ENCODE assay signal across 8 cellular contexts in genomic region chr7:137898839-137899681, GRCh38. TPM values are rescaled to one million over a fixed set of nuclear protein-coding genes. Genes with fewer than 3 reads are reported as not detected.
DNase-seq lines count a peak whose midpoint lies in the region; ATAC-seq and TF ChIP-seq lines count a peak whose summit lies in the region.

No MANE protein-coding gene starts in this region.

- no peaks in the 10 kb centered on the region for H3K27me3 ChIP-seq in PC-3 (ENCODE audit: low read length)

- no peak overlapping the region for H3K9ac ChIP-seq in PC-3 (ENCODE audit: low read length)

- no peak overlapping the region for H3K4me3 ChIP-seq in PC-3 (ENCODE audit: low read length)
- no peak overlapping the region for H3K4me3 ChIP-seq in fibroblast of mammary gland (ENCODE audit: control insufficient read depth, low read depth, low read length)

- no peak overlapping the region; the same call in 1 of the 2 replicates for H2AFZ ChIP-seq in PC-3 (ENCODE audit: low read length)

- no peaks in the 10 kb centered on the region for H3K27me3 Mint-ChIP-seq in activated T-cell treated with anti-CD3 and anti-CD28 coated beads, Interleukin-2, amount 50 U/mL, for 4 hours (ENCODE audit: low read depth)
- no peaks in the 10 kb centered on the region for H3K27me3 Mint-ChIP-seq in nephron progenitor cell (ENCODE audit: low read depth, poor library complexity)

- H3K79me2 ChIP-seq in PC-3 (ENCODE audit: low read length): no peaks in the 10 kb centered on the region

- DNase-seq in DMS114 treated with DMSO at 0.1 percent for 48 hours (lab: John Stamatoyannopoulos, UW; ENCODE audit: unreplicated experiment) (peak; percentile 17), HuH-7 (ENCODE audit: low spot score) (peak; percentile 85), PC-3 (peak; percentile 75), fibroblast of mammary gland (ENCODE audit: low read depth) (peak; percentile 71), nephron progenitor cell (peak; percentile 86)
- DNase-seq in activated T-cell treated with anti-CD3 and anti-CD28 coated beads, Interleukin-2, amount 50 U/mL, for 4 hours: peak; percentile 70
- DNase-seq in stimulated activated naive CD4-positive, alpha-beta T cell (lab: John Stamatoyannopoulos, UW): peak; percentile 38 to 76 (median 60)

- peaks cover 6% of the 10 kb centered on the region; the same call in 1 of the 2 replicates for H3K36me3 ChIP-seq in PC-3 (ENCODE audit: low read depth, low read length)

- H3K4me1 Mint-ChIP-seq in activated T-cell treated with anti-CD3 and anti-CD28 coated beads, Interleukin-2, amount 50 U/mL, for 4 hours (ENCODE audit: low read depth): peaks cover 27% of the 10 kb centered on the region
- H3K4me1 Mint-ChIP-seq in nephron progenitor cell: peaks cover 6% of the 10 kb centered on the region

- no peaks in the 10 kb centered on the region for H3K9me3 Mint-ChIP-seq in activated T-cell treated with anti-CD3 and anti-CD28 coated beads, Interleukin-2, amount 50 U/mL, for 4 hours
- H3K9me3 Mint-ChIP-seq in nephron progenitor cell: no peaks in the 10 kb centered on the region

- CTCF ChIA-PET in PC-3 (lab: Charles Lee): no interaction called here

- TF ChIP-seq CTCF in PC-3 (conservative IDR thresholded peaks at IDR 0.05; ENCODE audit: low read depth, low read length) (peak; percentile 85), fibroblast of mammary gland (conservative IDR thresholded peaks at IDR 0.05; ENCODE audit: control insufficient read depth, insufficient read depth, low read depth, low read length) (peak; percentile 98), nephron progenitor cell (IDR thresholded peaks at IDR 0.05) (peak; percentile 81)

- no peaks in the 10 kb centered on the region for H3K9me3 ChIP-seq in PC-3 (ENCODE audit: low read length)

- no peaks in the 10 kb centered on the region; the same call in 1 of the 2 replicates for H3K4me1 ChIP-seq in PC-3 (ENCODE audit: insufficient read depth, low read length)

- no peak overlapping the region for H3K4me2 ChIP-seq in PC-3 (ENCODE audit: low read length)

- H3K27ac ChIP-seq in PC-3 (ENCODE audit: low read length): no peak overlapping the region

- no peaks in the 10 kb centered on the region for H3F3A ChIP-seq in PC-3 (ENCODE audit: low read length, unreplicated experiment)

- H3K36me3 Mint-ChIP-seq in activated T-cell treated with anti-CD3 and anti-CD28 coated beads, Interleukin-2, amount 50 U/mL, for 4 hours (ENCODE audit: insufficient read depth): peaks cover 32% of the 10 kb centered on the region
- peaks cover 57% of the 10 kb centered on the region for H3K36me3 Mint-ChIP-seq in nephron progenitor cell (ENCODE audit: low read depth)

- POLR2A ChIA-PET in PC-3 (lab: Charles Lee; ENCODE audit: unreplicated experiment): no interaction called here

- peak overlapping the region; percentile 77 for H3K27ac Mint-ChIP-seq in nephron progenitor cell

- H3K4me3 Mint-ChIP-seq in activated T-cell treated with anti-CD3 and anti-CD28 coated beads, Interleukin-2, amount 50 U/mL, for 4 hours: peak overlapping the region; percentile 48
- peak overlapping the region; percentile 66 for H3K4me3 Mint-ChIP-seq in nephron progenitor cell

- H4K20me1 ChIP-seq in PC-3 (ENCODE audit: low read length): no peaks in the 10 kb centered on the region

- H3K9me2 ChIP-seq in PC-3 (replicated peaks; ENCODE audit: low read length): no peaks in the 10 kb centered on the region

- no TSS peak for BruUV-seq in PC-3 (replicated peaks; lab: Mats Ljungman, UMichigan)

- ATAC-seq in GM21528 (IDR thresholded peaks at IDR 0.05; ENCODE audit: low FRiP score, unreplicated experiment) (peak; percentile 75), PC-3 (peak; percentile 93)
- ATAC-seq in activated T-cell treated with anti-CD3 and anti-CD28 coated beads, Interleukin-2, amount 50 U/mL, for 4 hours: peak; percentile 91 to 96

- intact Hi-C loops in PC-3 (cut with micrococcal nuclease): loop anchor here (1.0 to 2.0 kb wide), 3 partner anchors 82 to 293 kb away; no protein-coding TSS in a partner anchor

RNA-seq across cellular contexts. Expression of gene DGKI, which starts 52.3 kb away (rescaled TPM):
- 0.52 TPM in 1 of 2 replicates, not detected in the other for total RNA-seq in PC-3 (2014; rRNA removed)
- 1 to 10 TPM; 1.2 to 4.3 (median 1.3) TPM for total RNA-seq in activated T-cell treated with anti-CD3 and anti-CD28 coated beads, Interleukin-2, amount 50 U/mL, for 4 hours

Comparison
In these comparisons a context has a peak if more than half of its experiments do, and no peak if none do; other contexts are left out.
1. DNase-seq: peak in every context shown above with its lines; median percentile 86 in nephron progenitor cell; 85 in HuH-7; 75 in PC-3; 71 in fibroblast of mammary gland; 70 in activated T-cell treated with anti-CD3 and anti-CD28 coated beads, Interleukin-2, amount 50 U/mL, for 4 hours; 60 in stimulated activated naive CD4-positive, alpha-beta T cell; 17 in DMS114 treated with DMSO at 0.1 percent for 48 hours.